Comparison of ENCODE assay signal across 3 cellular contexts in the genomic region with DNA sequence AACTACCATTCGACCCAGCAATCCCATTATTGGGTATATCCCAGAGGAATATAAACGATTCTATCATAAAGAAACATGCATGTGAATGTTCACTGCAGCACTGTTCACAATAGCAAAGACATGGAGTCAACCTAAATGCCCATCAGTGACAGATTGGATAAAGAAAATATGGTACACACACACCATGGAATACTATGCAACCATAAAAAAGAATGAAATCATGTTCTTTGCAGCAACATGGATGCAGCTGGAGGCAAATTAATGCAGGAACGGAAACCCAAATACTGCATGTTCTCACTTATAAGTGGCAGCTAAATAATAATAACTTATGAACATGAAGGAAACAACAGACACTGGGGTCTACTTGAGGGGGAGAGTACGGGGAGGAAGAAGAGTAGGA.
DNase-seq lines count a peak whose midpoint lies in the region; ATAC-seq, FAIRE-seq and TF ChIP-seq lines count a peak whose summit lies in the region.
"Not testable (repeated sequence)": the region's sequence is repeated elsewhere in the genome, so short reads cannot be mapped to it uniquely, and the experiment has no call there.

No MANE protein-coding gene starts in this region.

- not testable (repeated sequence) for H3K9me1 ChIP-seq in K562 (ENCODE audit: control insufficient read depth, insufficient read depth, low read length)

- in situ Hi-C loops in K562 (cut with MboI): not testable (repeated sequence)

- FAIRE-seq in K562 (lab: Jason Lieb, UNC): not testable (repeated sequence)

- TF ChIP-seq RAD21 in K562 (CRISPR knock-in tag; conservative IDR thresholded peaks at IDR 0.05 in 1 of 2, IDR thresholded peaks at IDR 0.05 in 1 of 2): not testable (repeated sequence)

- intact Hi-C loops in K562 (cut with micrococcal nuclease); dorsolateral prefrontal cortex (cut with DNase I): not testable (repeated sequence)

- DNase-seq in K562 (ENCODE audit: extremely low read depth in 1 of 4, low spot score in 3 of 4); dorsolateral prefrontal cortex: not testable (repeated sequence)

- H3K9me3 ChIP-seq in HEK293 (ENCODE audit: control insufficient read depth, insufficient read depth, low read depth, low read length); K562 (replicated peaks; ENCODE audit: control insufficient read depth, insufficient read depth, low read depth, low read length): not testable (repeated sequence)

- ATAC-seq in K562: not testable (repeated sequence)

- not testable (repeated sequence) for TF ChIP-seq POLR2A in K562 (conservative IDR thresholded peaks at IDR 0.05)

- not testable (repeated sequence) for H3K4me2 ChIP-seq in K562 (ENCODE audit: insufficient read depth, low read length)

- not testable (repeated sequence) for H3K27me3 ChIP-seq in K562 (ENCODE audit: control insufficient read depth in 2 of 2, insufficient read depth in 2 of 2, low read length in 2 of 2); dorsolateral prefrontal cortex

- not testable (repeated sequence) for H3K4me3 ChIP-seq in HEK293 (ENCODE audit: low read depth, low read length); K562; dorsolateral prefrontal cortex

- not testable (repeated sequence) for TF ChIP-seq EP300 in K562 (IDR thresholded peaks at IDR 0.05; ENCODE audit: low read length)

- H3K79me2 ChIP-seq in K562 (ENCODE audit: control insufficient read depth, insufficient read depth, low read length): not testable (repeated sequence)

- not testable (repeated sequence) for H3K36me3 ChIP-seq in HEK293 (ENCODE audit: control insufficient read depth in 2 of 2, insufficient read depth in 1 of 2, low read length in 2 of 2); K562 (ENCODE audit: control insufficient read depth, insufficient read depth, low read length)

- not testable (repeated sequence) for H3K4me1 ChIP-seq in HEK293 (ENCODE audit: control insufficient read depth, insufficient read depth, low read length)
- peaks cover 10 to 25% of the 10 kb centered on the region in 2 experiments for H3K4me1 ChIP-seq in K562 (replicated peaks in 1 of 2; ENCODE audit: control insufficient read depth in 2 of 2, insufficient read depth in 2 of 2, low read length in 2 of 2)

- POLR2A ChIA-PET in HEK293 (lab: Yijun Ruan, JAX): not testable (repeated sequence)
- POLR2A ChIA-PET in K562 (lab: Yijun Ruan, JAX): interaction anchor here (1.4 to 3.2 kb wide), 4 partner anchors 8 to 14 kb away, joined by 4 to 13 read pairs (median 9); no protein-coding TSS in a partner anchor

- WGBS in K562 (ENCODE audit: insufficient coverage, low coverage, missing lambda C conversion rate): 75% methylated on average over 4 of the region's 4 CpGs

- not testable (repeated sequence) for H4K20me1 ChIP-seq in K562 (replicated peaks; ENCODE audit: control insufficient read depth, insufficient read depth, low read length)

- not testable (repeated sequence) for H3K9ac ChIP-seq in K562 (ENCODE audit: insufficient read depth in 1 of 2, low read depth in 2 of 2, low read length in 2 of 2)

- not testable (repeated sequence) for BruUV-seq in K562 (replicated peaks; lab: Mats Ljungman, UMichigan)

- not testable (repeated sequence) for TF ChIP-seq CTCF in HEK293 (tag by site-specific recombination; IDR thresholded peaks at IDR 0.05); K562 (IDR thresholded peaks at IDR 0.05 in 2 of 3, conservative IDR thresholded peaks at IDR 0.05 in 1 of 3; ENCODE audit: insufficient read depth in 2 of 3, low read depth in 1 of 3, low read length in 3 of 3); dorsolateral prefrontal cortex (IDR thresholded peaks at IDR 0.05 in 54 of 56, conservative IDR thresholded peaks at IDR 0.05 in 2 of 56; ENCODE audit: low read depth in 1 of 56, partially characterized antibody in 56 of 56)

- H2AFZ ChIP-seq in K562 (ENCODE audit: low read depth, low read length): not testable (repeated sequence)

- CTCF ChIA-PET in HEK293 (lab: Yijun Ruan, JAX): interaction anchor here (0.6 to 0.9 kb wide), 2 partner anchors 19 to 27 kb away, joined by 3 to 4 read pairs; no protein-coding TSS in a partner anchor
- CTCF ChIA-PET in K562 (lab: Yijun Ruan, JAX; ENCODE audit: low intra/inter-chr PET ratio): not testable (repeated sequence)

- H3K27ac ChIP-seq in HEK293 (ENCODE audit: extremely low read depth, low read depth, low read length); K562 (ENCODE audit: extremely low read depth, low read depth, low read length): not testable (repeated sequence)
- H3K27ac ChIP-seq in dorsolateral prefrontal cortex: peak overlapping the region in 38 of 59 donors; percentile 23 to 99 (median 92)

TF ChIP-seq in HEK293, 187 proteins besides CTCF, POLR2A, EP300 and RAD21:
- peak; percentile 70 for TF ChIP-seq ZNF146 (tag by site-specific recombination; IDR thresholded peaks at IDR 0.05)
- TF ChIP-seq, protein P1, sequence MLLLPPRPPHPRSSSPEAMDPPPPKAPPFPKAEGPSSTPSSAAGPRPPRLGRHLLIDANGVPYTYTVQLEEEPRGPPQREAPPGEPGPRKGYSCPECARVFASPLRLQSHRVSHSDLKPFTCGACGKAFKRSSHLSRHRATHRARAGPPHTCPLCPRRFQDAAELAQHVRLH (tag by site-specific recombination; IDR thresholded peaks at IDR 0.05): 0 out of 2 replicates have a peak, but pooled peaks have one; percentile 13

TF ChIP-seq in K562, 482 proteins besides CTCF, POLR2A, EP300 and RAD21:
- peak; percentile 88 for TF ChIP-seq ZNF146 (CRISPR knock-in tag; IDR thresholded peaks at IDR 0.05; ENCODE audit: unreplicated experiment)
